In the genomic region with DNA sequence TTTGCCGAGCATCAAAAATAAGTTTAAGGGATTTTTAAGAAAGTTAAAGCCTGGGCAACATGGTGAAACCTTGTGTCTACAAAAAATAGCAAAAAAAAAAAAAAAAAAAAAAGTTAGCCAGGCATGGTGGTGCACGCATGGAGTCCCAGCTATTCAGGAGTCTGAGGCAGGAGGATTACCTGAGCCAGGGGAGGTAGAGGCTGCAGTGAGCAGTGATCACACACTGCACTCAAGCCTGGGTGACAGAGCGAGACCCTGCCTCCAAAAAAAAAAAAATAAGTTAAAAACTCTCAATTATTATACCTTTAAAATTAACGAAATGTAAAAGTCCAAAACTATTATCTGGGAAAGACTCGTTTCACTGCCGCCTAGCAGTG, we compare ENCODE assay signal across 8 cellular contexts. TPM values are rescaled to one million over a fixed set of nuclear protein-coding genes. Genes with fewer than 3 reads are reported as not detected.
DNase-seq lines count a peak whose midpoint lies in the region; ATAC-seq, FAIRE-seq and TF ChIP-seq lines count a peak whose summit lies in the region.

No MANE protein-coding gene starts in this region.

- intact Hi-C loops in heart left ventricle (cut with DNase I) = no loop called here
- intact Hi-C loops in left cardiac atrium (cut with DNase I) = no loop called here
- intact Hi-C loops in GM12878 (cut with micrococcal nuclease; ENCODE audit: unreplicated experiment) = no loop called here

- TF ChIP-seq POLR2A in heart left ventricle (IDR thresholded peaks at IDR 0.05) = no peak
- TF ChIP-seq POLR2A in GM12878 (IDR thresholded peaks at IDR 0.05; ENCODE audit: low read depth, low read length) = no peak

- peak overlapping the region; percentile 94 for H3K9ac ChIP-seq in GM12878 (ENCODE audit: control insufficient read depth, insufficient read depth, low read length)

- BruUV-seq in GM12878 (replicated peaks; lab: Mats Ljungman, UMichigan) = no TSS peak

- no peak for TF ChIP-seq CTCF in heart left ventricle (IDR thresholded peaks at IDR 0.05)
- TF ChIP-seq CTCF in GM12878 (IDR thresholded peaks at IDR 0.05 in 2 of 3, conservative IDR thresholded peaks at IDR 0.05 in 1 of 3; ENCODE audit: control insufficient read depth in 2 of 3, extremely low read depth in 1 of 3, insufficient read depth in 1 of 3, low read depth in 3 of 3, low read length in 3 of 3) = no peak
- no peak for TF ChIP-seq CTCF in lung (IDR thresholded peaks at IDR 0.05; ENCODE audit: control extremely low read depth, extremely low read depth)

- peak overlapping the region; percentile 83 to 100 (median 98) for H3K4me3 ChIP-seq in heart left ventricle
- peak overlapping the region; percentile 96 for H3K4me3 ChIP-seq in GM12878
- peak overlapping the region; percentile 99 for H3K4me3 ChIP-seq in lung
- peak overlapping the region; percentile 97 for H3K4me3 ChIP-seq in urinary bladder (ENCODE audit: low read depth, low read length)

- H3K4me2 ChIP-seq in GM12878 (ENCODE audit: control insufficient read depth, insufficient read depth) = peak overlapping the region; percentile 87

- H3K27me3 ChIP-seq in heart left ventricle = no peaks in the 10 kb centered on the region
- no peaks in the 10 kb centered on the region for H3K27me3 ChIP-seq in GM12878 (replicated peaks in 1 of 2; ENCODE audit: control insufficient read depth in 2 of 2, insufficient read depth in 2 of 2, low read length in 1 of 2)
- H3K27me3 ChIP-seq in lung (ENCODE audit: control insufficient read depth, insufficient read depth) = no peaks in the 10 kb centered on the region

- POLR2A ChIA-PET in GM12878 (lab: Charles Lee) = interaction anchor here (0.5 kb wide), 1 partner anchor 98 kb away, joined by 3 read pairs; no protein-coding TSS in a partner anchor

- H3K27ac ChIP-seq in heart left ventricle = peak overlapping the region; percentile 61 to 98 (median 95)
- H3K27ac ChIP-seq in GM12878 (ENCODE audit: control insufficient read depth, insufficient read depth) = peak overlapping the region; percentile 87; the same call in 1 of the 2 replicates
- H3K27ac ChIP-seq in lung (ENCODE audit: low read depth in 1 of 2, low read length in 1 of 2) = peak overlapping the region; percentile 95 to 99
- no peak overlapping the region for H3K27ac ChIP-seq in urinary bladder (ENCODE audit: low read depth)

- H3K79me2 ChIP-seq in GM12878 (ENCODE audit: control insufficient read depth, insufficient read depth, low read length) = peaks cover 58% of the 10 kb centered on the region

- no peaks in the 10 kb centered on the region; the same call in 1 of the 2 replicates for H4K20me1 ChIP-seq in GM12878 (ENCODE audit: control insufficient read depth, insufficient read depth)

- in situ Hi-C loops in GM12878 (cut with MboI) = no loop called here

- FAIRE-seq in GM12878 (lab: Jason Lieb, UNC) = no peak

- ATAC-seq in heart left ventricle = no peak
- ATAC-seq in left cardiac atrium = no peak
- peak; percentile 9 for ATAC-seq in GM12878
- no peak for ATAC-seq in lung (ENCODE audit: insufficient read depth, low FRiP score)

- no peak for TF ChIP-seq EP300 in GM12878 (IDR thresholded peaks at IDR 0.05; ENCODE audit: borderline replicate concordance in 1 of 2, control insufficient read depth in 1 of 2, low read depth in 2 of 2, low read length in 2 of 2)

- H3K9me3 ChIP-seq in heart left ventricle = no peaks in the 10 kb centered on the region
- no peaks in the 10 kb centered on the region for H3K9me3 ChIP-seq in GM12878 (replicated peaks; ENCODE audit: control insufficient read depth, insufficient read depth, low read length)
- no peaks in the 10 kb centered on the region for H3K9me3 ChIP-seq in lung (ENCODE audit: control insufficient read depth in 2 of 2, insufficient read depth in 1 of 2, low read length in 1 of 2)

- H3K4me1 ChIP-seq in heart left ventricle (peaks cover 11 to 57% (median 44%) of the 10 kb centered on the region in 12 donors), GM12878 (ENCODE audit: control insufficient read depth, insufficient read depth, low read length) (peaks cover 10% of the 10 kb centered on the region), lung (ENCODE audit: control insufficient read depth in 2 of 2, insufficient read depth in 2 of 2, low read length in 2 of 2) (peaks cover 2 to 11% of the 10 kb centered on the region in 2 donors), urinary bladder (ENCODE audit: insufficient read depth) (peaks cover 1% of the 10 kb centered on the region)

- 28 to 39% (median 35%) methylated on average over 6 of the region's 6 CpGs for WGBS in heart left ventricle, 4 donors
- WGBS in GM12878 (ENCODE audit: insufficient coverage, insufficient replicate concordance, low lambda C conversion rate, missing lambda C conversion rate) = 24% methylated on average over 6 of the region's 6 CpGs
- WGBS in lung, 2 donors = 37 to 43% methylated on average over 6 of the region's 6 CpGs
- WGBS in urinary bladder = 22% methylated on average over 6 of the region's 6 CpGs

- H3K36me3 ChIP-seq in heart left ventricle (peaks cover 0 to 27% (median 0%) of the 10 kb centered on the region in 9 donors), GM12878 (ENCODE audit: control insufficient read depth in 2 of 2, insufficient read depth in 2 of 2, low read length in 1 of 2) (peaks cover 0 to 13% of the 10 kb centered on the region in 2 experiments; a peak in 1 of 4 replicates), lung (ENCODE audit: control insufficient read depth in 2 of 2, insufficient read depth in 2 of 2, low read length in 2 of 2) (no peaks in the 10 kb centered on the region), urinary bladder (ENCODE audit: insufficient read depth) (no peaks in the 10 kb centered on the region)

- H2AFZ ChIP-seq in GM12878 (ENCODE audit: control insufficient read depth, low read depth, low read length) = no peak overlapping the region

- DNase-seq in heart left ventricle (no peak), left cardiac atrium (no peak), GM12878 (ENCODE audit: low read depth, low spot score) (no peak), lung (ENCODE audit: low spot score) (no peak), NCI-H226 (no peak), NCI-H1436 (lab: John Stamatoyannopoulos, UW) (no peak)
- DNase-seq in stimulated activated CD4-positive, alpha-beta T cell treated with anti-CD3 and anti-CD28 coated beads, Interleukin-2, amount 100 ng/mL, for 48 hours = no peak

- RAD21 ChIA-PET in GM12878 (lab: Charles Lee; ENCODE audit: unreplicated experiment) = no interaction called here

- SMC1A ChIA-PET in GM12878 (lab: Charles Lee; ENCODE audit: uncharacterized antibody, unreplicated experiment) = no interaction called here

- CTCF ChIA-PET in GM12878 (lab: Yijun Ruan, JAX) = no interaction called here

- TF ChIP-seq RAD21 in GM12878 (IDR thresholded peaks at IDR 0.05; ENCODE audit: insufficient read depth, low read depth, low read length) = no peak

TF ChIP-seq in GM12878, 131 proteins besides CTCF, POLR2A, EP300 and RAD21 (continues in another document):
- TF ChIP-seq POU2F2 (IDR thresholded peaks at IDR 0.05; ENCODE audit: borderline replicate concordance, low read depth, low read length) = no peak

RNA-seq across cellular contexts. Expression of a gene that starts 1.2 kb away (rescaled TPM):
- total RNA-seq in heart left ventricle (10 to 100 TPM; 35.8 to 86.5 (median 51.1) TPM), left cardiac atrium (100 to 1,000 TPM in 1 of 2 donors, 10 to 100 TPM in 1; 90.8 to 122 TPM), GM12878 (2014; rRNA removed) (67.1 and 81.3 TPM in 2 replicates), GM12878 (2014; rRNA removed; fragmentation: Illumina TruSeq; extraction: Trizol) (37.4 and 41.7 TPM in 2 replicates), GM12878 (2021) (64.7 and 70.9 TPM in 2 replicates), lung (100 to 1,000 TPM in 1 of 2 donors, 10 to 100 TPM in 1; 97.4 to 161 TPM), urinary bladder (341 TPM)
- polyA plus RNA-seq in heart left ventricle (10 to 100 TPM; 29.1 to 96.6 TPM), GM12878 (2011; rRNA removed) (58.8 and 67.5 TPM in 2 replicates), GM12878 (2014; fragmentation: Illumina TruSeq; extraction: Trizol) (40.4 and 54.3 TPM in 2 replicates), GM12878 (2014; fragmentation: Nextera tagmentation; extraction: Ambion mirVana) (10 to 100 TPM; 16.0 to 29.2 TPM), GM12878 (2014; rRNA removed) (43.2 and 45.0 TPM in 2 replicates), GM12878 (2016; fragmentation: Nextera tagmentation; extraction: Ambion mirVana) (100 to 1,000 TPM; 155 to 187 TPM), lung (100 to 1,000 TPM in 1 of 2 donors, 10 to 100 TPM in 1; 84.3 to 103 TPM), urinary bladder (85.9 TPM)
- total RNA-seq in GM12878 (2013; cell fraction: nucleolus; rRNA removed) = 31.9 and 40.4 TPM in 2 replicates
- 52.4 TPM for polyA plus RNA-seq in GM12878 (2011; ENCODE audit: low read depth)
- 33.7 and 39.2 TPM in 2 replicates for polyA plus RNA-seq in GM12878 (2011; cell fraction: cytosol; rRNA removed)
- 22.9 and 24.4 TPM in 2 replicates for polyA plus RNA-seq in GM12878 (2011; cell fraction: nucleus; rRNA removed)
- polyA plus RNA-seq in GM12878 (2012) = 56.2 and 70.0 TPM in 2 replicates
- polyA minus RNA-seq in GM12878 (2011; rRNA and poly(A)+ RNA removed) = 32.8 and 33.5 TPM in 2 replicates
- 10.4 and 16.2 TPM in 2 replicates for polyA minus RNA-seq in GM12878 (2011; cell fraction: cytosol; rRNA and poly(A)+ RNA removed)
- polyA minus RNA-seq in GM12878 (2011; cell fraction: nucleus; rRNA and poly(A)+ RNA removed) = 7.0 and 10.2 TPM in 2 replicates

RNA-seq across cellular contexts. Expression of a gene that starts 35.0 kb away (rescaled TPM):
- total RNA-seq in heart left ventricle (10 to 100 TPM in 3 of 9 donors, 1 to 10 TPM in 6; 5.3 to 14.7 (median 7.4) TPM), left cardiac atrium (10 to 100 TPM in 1 of 2 donors, 1 to 10 TPM in 1; 8.6 to 11.9 TPM), GM12878 (2014; rRNA removed) (7.4 and 9.5 TPM in 2 replicates), GM12878 (2014; rRNA removed; fragmentation: Illumina TruSeq; extraction: Trizol) (5.7 and 5.9 TPM in 2 replicates), GM12878 (2021) (12.4 and 13.3 TPM in 2 replicates), lung (10 to 100 TPM; 22.6 to 43.3 TPM), urinary bladder (10.3 TPM)
- polyA plus RNA-seq in heart left ventricle (10 to 100 TPM in 1 of 2 donors, 1 to 10 TPM in 1; 4.1 to 17.2 TPM), GM12878 (2011; rRNA removed) (5.1 and 12.8 TPM in 2 replicates), GM12878 (2014; fragmentation: Illumina TruSeq; extraction: Trizol) (2.7 and 6.2 TPM in 2 replicates), GM12878 (2014; fragmentation: Nextera tagmentation; extraction: Ambion mirVana) (1 to 10 TPM; 1.2 to 2.4 TPM), GM12878 (2014; rRNA removed) (10.5 and 10.8 TPM in 2 replicates), GM12878 (2016; fragmentation: Nextera tagmentation; extraction: Ambion mirVana) (10 to 100 TPM; 10.6 to 11.0 TPM), lung (10 to 100 TPM; 13.9 to 16.3 TPM), urinary bladder (8.1 TPM)
- total RNA-seq in GM12878 (2013; cell fraction: nucleolus; rRNA removed) = 35.2 and 40.8 TPM in 2 replicates
- polyA plus RNA-seq in GM12878 (2011; ENCODE audit: low read depth) = 6.4 TPM
- 11.0 and 14.7 TPM in 2 replicates for polyA plus RNA-seq in GM12878 (2011; cell fraction: cytosol; rRNA removed)
- polyA plus RNA-seq in GM12878 (2011; cell fraction: nucleus; rRNA removed) = 20.0 and 24.0 TPM in 2 replicates
- polyA plus RNA-seq in GM12878 (2012) = 5.2 and 6.5 TPM in 2 replicates
- polyA minus RNA-seq in GM12878 (2011; rRNA and poly(A)+ RNA removed) = 17.5 and 30.1 TPM in 2 replicates
- 6.5 and 11.4 TPM in 2 replicates for polyA minus RNA-seq in GM12878 (2011; cell fraction: cytosol; rRNA and poly(A)+ RNA removed)
- 13.7 and 21.4 TPM in 2 replicates for polyA minus RNA-seq in GM12878 (2011; cell fraction: nucleus; rRNA and poly(A)+ RNA removed)
